Comparison of ENCODE assay signal across 8 cellular contexts in the genomic region with DNA sequence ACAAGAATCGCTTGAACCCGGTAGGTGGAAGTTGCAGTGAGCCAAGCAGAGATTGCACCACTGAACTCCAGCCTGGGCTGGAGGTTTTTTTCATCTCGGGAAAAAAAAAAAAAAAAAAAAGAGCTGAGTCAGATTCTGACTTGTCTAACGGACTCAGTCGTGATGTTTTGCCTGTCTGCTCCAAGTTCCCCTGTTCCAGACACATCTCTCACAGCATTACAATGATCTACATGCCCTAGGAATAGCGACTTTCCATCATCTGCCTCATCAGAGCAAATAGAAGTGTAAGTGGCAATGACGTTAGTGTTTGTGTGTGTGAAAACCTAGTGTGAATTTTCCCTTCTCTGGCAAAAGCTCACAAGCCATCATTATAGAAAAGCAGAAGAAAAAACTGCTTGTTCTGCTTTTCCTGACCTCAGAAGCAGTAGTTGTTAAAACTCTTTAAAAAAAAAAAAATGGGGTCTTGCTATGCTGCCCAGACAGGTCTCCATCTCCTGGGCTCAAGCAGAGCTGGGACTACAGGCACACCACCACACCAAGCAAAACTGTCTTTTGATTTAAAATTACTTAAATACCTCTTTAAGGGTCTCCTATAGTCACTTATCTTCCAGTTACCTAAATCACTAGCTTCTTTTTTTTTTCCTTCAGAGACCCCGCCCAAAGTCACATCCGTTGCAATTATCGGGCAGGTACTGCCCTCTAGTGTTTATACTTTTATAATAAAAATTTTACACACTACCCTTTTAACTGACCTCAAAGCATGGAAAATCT. TPM values are rescaled to one million over a fixed set of nuclear protein-coding genes. Genes with fewer than 3 reads are reported as not detected.
DNase-seq lines count a peak whose midpoint lies in the region; ATAC-seq, FAIRE-seq and TF ChIP-seq lines count a peak whose summit lies in the region.

No MANE protein-coding gene starts in this region.

- POLR2A ChIA-PET in activated CD8-positive, alpha-beta T cell treated with anti-CD3 and anti-CD28 coated beads for 36 hours (lab: Charles Lee): interaction anchor here (0.8 to 2.7 kb wide), 4 partner anchors 14 to 300 kb away, joined by 3 to 15 read pairs (median 3); a partner anchor contains a TSS

- H3K4me1 Mint-ChIP-seq in activated CD8-positive, alpha-beta T cell treated with anti-CD3 and anti-CD28 coated beads for 36 hours (ENCODE audit: low read depth): peaks cover 13% of the 10 kb centered on the region

- peak; percentile 87 for TF ChIP-seq CTCF in activated CD8-positive, alpha-beta T cell treated with anti-CD3 and anti-CD28 coated beads for 36 hours (IDR thresholded peaks at IDR 0.05)
- peak; percentile 76 for TF ChIP-seq CTCF in foreskin keratinocyte (conservative IDR thresholded peaks at IDR 0.05)

- H3K9me3 Mint-ChIP-seq in activated CD8-positive, alpha-beta T cell treated with anti-CD3 and anti-CD28 coated beads for 36 hours: no peaks in the 10 kb centered on the region

- peak overlapping the region; percentile 57 for H3K27ac Mint-ChIP-seq in activated CD8-positive, alpha-beta T cell treated with anti-CD3 and anti-CD28 coated beads for 36 hours

- ATAC-seq in activated CD8-positive, alpha-beta T cell treated with anti-CD3 and anti-CD28 coated beads for 36 hours: peak; percentile 79
- peak; percentile 28 for ATAC-seq in foreskin keratinocyte
- no peak for ATAC-seq in HG02852 (IDR thresholded peaks at IDR 0.05; ENCODE audit: unreplicated experiment)

- peak overlapping the region; percentile 44 for H3K4me3 Mint-ChIP-seq in activated CD8-positive, alpha-beta T cell treated with anti-CD3 and anti-CD28 coated beads for 36 hours

- intact Hi-C loops in activated CD8-positive, alpha-beta T cell treated with anti-CD3 and anti-CD28 coated beads for 36 hours (cut with micrococcal nuclease): no loop called here

- DNase-seq in AML-193 (lab: John Stamatoyannopoulos, UW) (peak; percentile 52 to 55), GM18507 (ENCODE audit: extremely low spot score, insufficient read length, low read depth) (no peak), NCI-H510A treated with DMSO at 0.1 percent for 48 hours (lab: John Stamatoyannopoulos, UW) (peak; percentile 39), foreskin keratinocyte (peak in 1 of 2 donors; percentile 54), pons (ENCODE audit: low spot score) (peak; percentile 84), frontal cortex (ENCODE audit: low spot score in 2 of 2) (no peak)
- peak; percentile 34 for DNase-seq in activated CD8-positive, alpha-beta T cell treated with anti-CD3 and anti-CD28 coated beads for 36 hours

- no peak overlapping the region for H3K27ac ChIP-seq in foreskin keratinocyte

- CTCF ChIA-PET in activated CD8-positive, alpha-beta T cell treated with anti-CD3 and anti-CD28 coated beads for 36 hours (lab: Charles Lee): interaction anchor here (0.6 to 3.3 kb wide), 45 partner anchors 9 to 338 kb away, joined by 3 to 56 read pairs (median 5); a partner anchor contains a TSS

- peak; percentile 26 for FAIRE-seq in GM18507 (lab: Jason Lieb, UNC)
- FAIRE-seq in frontal cortex (lab: Jason Lieb, UNC): no peak

- no peaks in the 10 kb centered on the region for H3K36me3 Mint-ChIP-seq in activated CD8-positive, alpha-beta T cell treated with anti-CD3 and anti-CD28 coated beads for 36 hours (ENCODE audit: low read depth)

- H3K27me3 ChIP-seq in foreskin keratinocyte: no peaks in the 10 kb centered on the region

- H3K4me1 ChIP-seq in foreskin keratinocyte: peaks cover 12% of the 10 kb centered on the region

- no peaks in the 10 kb centered on the region for H3K27me3 Mint-ChIP-seq in activated CD8-positive, alpha-beta T cell treated with anti-CD3 and anti-CD28 coated beads for 36 hours

RNA-seq across cellular contexts. Expression of a gene that starts 37.3 kb away (rescaled TPM):
- 10 to 100 TPM; 18.2 to 19.0 TPM for total RNA-seq in activated CD8-positive, alpha-beta T cell treated with anti-CD3 and anti-CD28 coated beads for 36 hours
- total RNA-seq in foreskin keratinocyte (12.6 and 14.1 TPM in 2 replicates), frontal cortex (76.6 TPM)
- polyA plus RNA-seq in foreskin keratinocyte: 19.2 and 23.3 TPM in 2 replicates

RNA-seq across cellular contexts. Expression of a gene that starts 48.9 kb away (rescaled TPM):
- 100 to 1,000 TPM; 174 to 185 TPM for total RNA-seq in activated CD8-positive, alpha-beta T cell treated with anti-CD3 and anti-CD28 coated beads for 36 hours
- 37.1 and 49.4 TPM in 2 replicates for total RNA-seq in foreskin keratinocyte
- 24.1 and 32.9 TPM in 2 replicates for polyA plus RNA-seq in foreskin keratinocyte
- total RNA-seq in frontal cortex: 18.8 TPM

Comparison
In these comparisons a context has a peak if more than half of its experiments do, and no peak if none do; other contexts are left out.
1. DNase-seq: peak in AML-193 (2 of 2), NCI-H510A treated with DMSO at 0.1 percent for 48 hours (single experiment), activated CD8-positive, alpha-beta T cell treated with anti-CD3 and anti-CD28 coated beads for 36 hours (single experiment) and pons (single experiment); none in GM18507 (single experiment) and frontal cortex (0 of 2).